ENCODE assay signal across 8 cellular contexts in the genomic region with DNA sequence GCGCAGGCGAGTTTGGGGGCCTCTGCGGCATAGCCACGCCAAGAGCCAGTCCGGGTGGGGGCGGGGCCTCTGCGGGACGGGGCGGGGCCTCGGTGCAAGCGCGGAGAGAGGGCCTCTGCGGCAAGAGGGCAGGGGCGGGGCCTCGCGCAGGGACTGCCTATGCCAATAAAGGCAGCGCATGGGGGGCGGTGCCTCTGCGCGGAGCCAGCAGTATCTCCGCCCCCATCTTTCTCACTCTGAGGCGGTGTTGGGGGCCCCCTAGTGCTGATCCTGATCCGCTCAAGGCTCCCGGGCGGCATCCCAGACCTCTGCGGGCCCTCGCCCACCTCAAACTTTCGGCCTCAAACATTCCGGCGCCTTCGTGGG. TPM values are rescaled to one million over a fixed set of nuclear protein-coding genes. Genes with fewer than 3 reads are reported as not detected.
A peak's percentile ranks its signal among the peaks of the same experiment; 100 is the strongest.
DNase-seq lines count a peak whose midpoint lies in the region; ATAC-seq and TF ChIP-seq lines count a peak whose summit lies in the region.

No MANE protein-coding gene starts in this region.

- H3K9me3 Mint-ChIP-seq in chondrocyte (ENCODE audit: low read depth), result no peaks in the 10 kb centered on the region

- TF ChIP-seq POLR2A in right lobe of liver (IDR thresholded peaks at IDR 0.05), result no peak

- H3K36me3 ChIP-seq in right atrium auricular region, result no peaks in the 10 kb centered on the region
- no peaks in the 10 kb centered on the region for H3K36me3 ChIP-seq in HUES64 (ENCODE audit: insufficient read depth, low read length)
- H3K36me3 ChIP-seq in right lobe of liver, result no peaks in the 10 kb centered on the region

- WGBS in HUES64, result 5% methylated on average over 31 of the region's 31 CpGs
- 5% methylated on average over 4 of the region's 31 CpGs for WGBS in right lobe of liver (ENCODE audit: insufficient coverage, low coverage, low lambda C conversion rate, missing lambda C conversion rate)

- no peaks in the 10 kb centered on the region for H3K36me3 Mint-ChIP-seq in chondrocyte (ENCODE audit: low read depth)

- ATAC-seq in Right ventricle myocardium inferior (no peak), right lobe of liver (peak; percentile 52 to 76 (median 64))

- TF ChIP-seq CTCF in right atrium auricular region (IDR thresholded peaks at IDR 0.05), result peak in 1 of 2 donors; percentile 29
- TF ChIP-seq CTCF in chondrocyte (IDR thresholded peaks at IDR 0.05), result peak; percentile 65
- TF ChIP-seq CTCF in right lobe of liver (IDR thresholded peaks at IDR 0.05), result no peak

- H3K4me3 ChIP-seq in right atrium auricular region (peak overlapping the region in 1 of 2 donors; percentile 6), HUES64 (ENCODE audit: low read length) (peak overlapping the region; percentile 43), right lobe of liver (no peak overlapping the region)

- DNase-seq in Right ventricle myocardium inferior (ENCODE audit: missing footprints) (peak; percentile 80), right atrium auricular region (ENCODE audit: low spot score) (no peak), chondrocyte (ENCODE audit: low spot score) (no peak), right lobe of liver (peak in 1 of 3 donors; percentile 56), NCI-H510A treated with DMSO at 0.1 percent for 48 hours (lab: John Stamatoyannopoulos, UW) (no peak)
- DNase-seq in activated CD4-positive, alpha-beta T cell treated with anti-CD3 and anti-CD28 coated beads for 48 hours, result peak; percentile 93
- DNase-seq in stimulated activated CD8-positive, alpha-beta memory T cell treated with anti-CD3 and anti-CD28 coated beads, Interleukin-15, amount 100 ng/mL, for 1 hour (ENCODE audit: low read depth), result peak; percentile 44

- peaks cover 35% of the 10 kb centered on the region for H3K27me3 Mint-ChIP-seq in chondrocyte (ENCODE audit: low read depth)

- peaks cover 16% of the 10 kb centered on the region for H3K4me1 Mint-ChIP-seq in chondrocyte (ENCODE audit: low read depth)

- no peak overlapping the region for H3K9ac ChIP-seq in HUES64 (ENCODE audit: low read depth, low read length)

- H3K9me3 ChIP-seq in right atrium auricular region (no peaks in the 10 kb centered on the region), HUES64 (ENCODE audit: insufficient read depth, low read depth, low read length) (no peaks in the 10 kb centered on the region), right lobe of liver (no peaks in the 10 kb centered on the region)

- peaks cover 5 to 17% of the 10 kb centered on the region in 2 donors for H3K27me3 ChIP-seq in right atrium auricular region
- H3K27me3 ChIP-seq in HUES64 (ENCODE audit: insufficient read depth, low read length), result peaks cover 42% of the 10 kb centered on the region
- peaks cover 0 to 27% of the 10 kb centered on the region in 2 donors for H3K27me3 ChIP-seq in right lobe of liver

- peaks cover 0 to 35% of the 10 kb centered on the region in 2 donors for H3K4me1 ChIP-seq in right atrium auricular region
- 0 out of 2 replicates have a peak, but pooled peaks cover 2% of the 10 kb centered on the region for H3K4me1 ChIP-seq in HUES64 (ENCODE audit: insufficient read depth, low read length)
- H3K4me1 ChIP-seq in right lobe of liver, result no peaks in the 10 kb centered on the region

- peak overlapping the region; percentile 16 for H3K4me3 Mint-ChIP-seq in chondrocyte (ENCODE audit: unreplicated experiment)

- no peak overlapping the region for H3K27ac Mint-ChIP-seq in chondrocyte (ENCODE audit: unreplicated experiment)

- intact Hi-C loops in Right ventricle myocardium inferior (cut with DNase I) (no loop called here), right lobe of liver (cut with DNase I) (no loop called here)

- H3K27ac ChIP-seq in right atrium auricular region (no peak overlapping the region), HUES64 (ENCODE audit: low read depth, low read length) (no peak overlapping the region), right lobe of liver (no peak overlapping the region)

RNA-seq across cellular contexts. Expression of gene GPRIN1, which starts 9.2 kb away (rescaled TPM):
- 0.41 TPM for total RNA-seq in Right ventricle myocardium inferior
- under 1 TPM; 0.22 to 0.79 TPM for total RNA-seq in right atrium auricular region
- polyA plus RNA-seq in HUES64 (2013, experiment 1 of 2), result 12.0 TPM
- 9.7 TPM for polyA plus RNA-seq in HUES64 (2013, experiment 2 of 2)
- total RNA-seq in chondrocyte, result 1.7 to 2.9 TPM (median 2.1 TPM) in 3 replicates
- under 1 TPM; 0.05 to 0.99 (median 0.30) TPM for total RNA-seq in right lobe of liver

RNA-seq across cellular contexts. Expression of gene SNCB, which starts 11.1 kb away (rescaled TPM):
- total RNA-seq in Right ventricle myocardium inferior (not detected), right atrium auricular region (under 1 TPM in 1 of 2 donors, not detected in 1; 0.67 TPM), chondrocyte (0.45 to 0.95 TPM in 2 of 3 replicates, not detected in the other), right lobe of liver (not detected)
- 2.8 TPM for polyA plus RNA-seq in HUES64 (2013, experiment 1 of 2)
- polyA plus RNA-seq in HUES64 (2013, experiment 2 of 2), result 3.6 TPM

RNA-seq across cellular contexts. Expression of gene EIF4E1B, which starts 11.3 kb away (rescaled TPM):
- total RNA-seq in Right ventricle myocardium inferior (not detected), right atrium auricular region (not detected), chondrocyte (not detected in 3 replicates), right lobe of liver (not detected)
- 0.45 TPM for polyA plus RNA-seq in HUES64 (2013, experiment 1 of 2)
- not detected for polyA plus RNA-seq in HUES64 (2013, experiment 2 of 2)

RNA-seq across cellular contexts. Expression of gene TSPAN17, which starts 28.1 kb away (rescaled TPM):
- total RNA-seq in Right ventricle myocardium inferior, result 30.0 TPM
- total RNA-seq in right atrium auricular region, result 10 to 100 TPM; 15.0 to 20.4 TPM
- polyA plus RNA-seq in HUES64 (2013, experiment 1 of 2), result 35.9 TPM
- polyA plus RNA-seq in HUES64 (2013, experiment 2 of 2), result 31.5 TPM
- 40.8 to 49.8 TPM (median 48.0 TPM) in 3 replicates for total RNA-seq in chondrocyte
- total RNA-seq in right lobe of liver, result 10 to 100 TPM; 10.9 to 20.8 (median 13.6) TPM

Comparison
In these comparisons a context has a peak if more than half of its experiments do, and no peak if none do; other contexts are left out.
1. DNase-seq: peak in Right ventricle myocardium inferior (single experiment), activated CD4-positive, alpha-beta T cell treated with anti-CD3 and anti-CD28 coated beads for 48 hours (single experiment) and stimulated activated CD8-positive, alpha-beta memory T cell treated with anti-CD3 and anti-CD28 coated beads, Interleukin-15, amount 100 ng/mL, for 1 hour (single experiment); none in right atrium auricular region (single experiment), chondrocyte (single experiment) and NCI-H510A treated with DMSO at 0.1 percent for 48 hours (single experiment).